10 cellular contexts compared by ENCODE assay signal in genomic region chr6:139316622-139317317, GRCh38.
"Had no signal": no experiment of that assay in that cellular context is flagged by ENCODE, and none has a peak within 500 bp of the region (broad histone marks: within the 10 kb centered on the region; RNA-seq: fewer than 3 reads in every experiment).

No MANE protein-coding gene starts in this region.

- H3K27ac Mint-ChIP-seq: activated CD4-positive, alpha-beta memory T cell treated with anti-CD3 and anti-CD28 coated beads, Interleukin-2, amount 10 ng/mL, durations not matched to agents 7 days and 5 days; activated CD4-positive, alpha-beta T cell treated with anti-CD3 and anti-CD28 coated beads for 36 hours; activated naive CD4-positive, alpha-beta T cell treated with anti-CD3 and anti-CD28 coated beads, Interleukin-2, amount 10 ng/mL, durations not matched to agents 7 days and 5 days had no signal

- H3K27me3 Mint-ChIP-seq: activated CD4-positive, alpha-beta memory T cell treated with anti-CD3 and anti-CD28 coated beads, Interleukin-2, amount 10 ng/mL, durations not matched to agents 7 days and 5 days; activated CD4-positive, alpha-beta T cell treated with anti-CD3 and anti-CD28 coated beads for 36 hours; activated naive CD4-positive, alpha-beta T cell treated with anti-CD3 and anti-CD28 coated beads, Interleukin-2, amount 10 ng/mL, durations not matched to agents 7 days and 5 days had no signal

- ATAC-seq: activated CD4-positive, alpha-beta T cell treated with anti-CD3 and anti-CD28 coated beads for 36 hours had no signal

- H3K4me3 ChIP-seq: stomach, thoracic aorta had no signal

- H3K4me3 Mint-ChIP-seq: activated CD4-positive, alpha-beta memory T cell treated with anti-CD3 and anti-CD28 coated beads, Interleukin-2, amount 10 ng/mL, durations not matched to agents 7 days and 5 days; activated CD4-positive, alpha-beta T cell treated with anti-CD3 and anti-CD28 coated beads for 36 hours; activated naive CD4-positive, alpha-beta T cell treated with anti-CD3 and anti-CD28 coated beads, Interleukin-2, amount 10 ng/mL, durations not matched to agents 7 days and 5 days; mesothelial cell of epicardium had no signal

- H3K4me1 Mint-ChIP-seq: activated CD4-positive, alpha-beta memory T cell treated with anti-CD3 and anti-CD28 coated beads, Interleukin-2, amount 10 ng/mL, durations not matched to agents 7 days and 5 days had no signal

- DNase-seq: activated CD4-positive, alpha-beta memory T cell treated with anti-CD3 and anti-CD28 coated beads, Interleukin-2, amount 10 ng/mL, durations not matched to agents 7 days and 5 days; activated CD4-positive, alpha-beta T cell treated with anti-CD3 and anti-CD28 coated beads for 36 hours; activated naive CD4-positive, alpha-beta T cell treated with anti-CD3 and anti-CD28 coated beads, Interleukin-2, amount 10 ng/mL, durations not matched to agents 7 days and 5 days; kidney; stimulated activated CD4-positive, alpha-beta T cell treated with anti-CD3 and anti-CD28 coated beads, Interleukin-15, amount 100 ng/mL, for 24 hours; stimulated activated CD4-positive, alpha-beta T cell treated with anti-CD3 and anti-CD28 coated beads, Interleukin-4, amount 100 ng/mL, for 24 hours; stomach; T1000 had no signal
